Comparison of ENCODE assay signal across 1 cellular context in genomic region chr10:98135222-98135899, GRCh38.
A peak's percentile ranks its signal among the peaks of the same experiment; 100 is the strongest.
TF ChIP-seq lines count a peak whose summit lies in the region.

No MANE protein-coding gene starts in this region.

TF ChIP-seq in HepG2, 621 proteins besides CTCF, POLR2A, EP300 and RAD21 (continued from another document and continues in another):
- TF ChIP-seq ATF2 (CRISPR knock-in tag; IDR thresholded peaks at IDR 0.05): no peak
- no peak for TF ChIP-seq ZKSCAN1 (IDR thresholded peaks at IDR 0.05; ENCODE audit: low read length)
- TF ChIP-seq KLF11 (CRISPR knock-in tag; IDR thresholded peaks at IDR 0.05): no peak
- TF ChIP-seq ATF4 (CRISPR knock-in tag; IDR thresholded peaks at IDR 0.05): no peak
- no peak for TF ChIP-seq ZKSCAN8 (CRISPR knock-in tag; IDR thresholded peaks at IDR 0.05; ENCODE audit: borderline replicate concordance)
- no peak for TF ChIP-seq ZNF772 (CRISPR knock-in tag; IDR thresholded peaks at IDR 0.05)
- no peak for TF ChIP-seq ZNF143 (CRISPR knock-in tag; IDR thresholded peaks at IDR 0.05)
- TF ChIP-seq PBX2 (CRISPR knock-in tag; IDR thresholded peaks at IDR 0.05): no peak
- TF ChIP-seq ZSCAN5A (CRISPR knock-in tag; IDR thresholded peaks at IDR 0.05; ENCODE audit: borderline replicate concordance): no peak
- TF ChIP-seq ZFP1 (CRISPR knock-in tag; IDR thresholded peaks at IDR 0.05): no peak
- TF ChIP-seq SALL1 (CRISPR knock-in tag; IDR thresholded peaks at IDR 0.05): no peak
- no peak for TF ChIP-seq FOXA1 (IDR thresholded peaks at IDR 0.05)
- no peak for TF ChIP-seq FOXA1 (CRISPR knock-in tag; IDR thresholded peaks at IDR 0.05)
- TF ChIP-seq ZNF296 (CRISPR knock-in tag; conservative IDR thresholded peaks at IDR 0.05): no peak
- no peak for TF ChIP-seq PTBP1 (IDR thresholded peaks at IDR 0.05; ENCODE audit: low read depth, low read length, poor library complexity, severe bottlenecking)
- TF ChIP-seq ZBTB4 (CRISPR knock-in tag; IDR thresholded peaks at IDR 0.05; ENCODE audit: borderline replicate concordance): no peak
- no peak for TF ChIP-seq ZNF343 (CRISPR knock-in tag; IDR thresholded peaks at IDR 0.05)
- no peak for TF ChIP-seq TFAP4 (IDR thresholded peaks at IDR 0.05; ENCODE audit: borderline replicate concordance, low read depth)
- TF ChIP-seq MLX (CRISPR knock-in tag; IDR thresholded peaks at IDR 0.05): no peak
- TF ChIP-seq ZBTB8A (CRISPR knock-in tag; IDR thresholded peaks at IDR 0.05; ENCODE audit: borderline replicate concordance, low read depth): 0 out of 2 replicates have a peak, but pooled peaks have one; percentile 22
- no peak for TF ChIP-seq ZNF230 (CRISPR knock-in tag; IDR thresholded peaks at IDR 0.05)
- TF ChIP-seq ZNF713 (CRISPR knock-in tag; IDR thresholded peaks at IDR 0.05): no peak
- no peak for TF ChIP-seq TGIF2 (CRISPR knock-in tag; IDR thresholded peaks at IDR 0.05)
- TF ChIP-seq HNF4A (CRISPR knock-in tag; IDR thresholded peaks at IDR 0.05): peak; percentile 40; the same call in 1 of the 2 replicates
- peak; percentile 57; the same call in 1 of the 2 replicates for TF ChIP-seq ZNF691 (CRISPR knock-in tag; IDR thresholded peaks at IDR 0.05; ENCODE audit: borderline replicate concordance, low read depth)
- no peak for TF ChIP-seq ZNF282 (IDR thresholded peaks at IDR 0.05; ENCODE audit: partially characterized antibody)
- TF ChIP-seq ATRX (CRISPR knock-in tag; IDR thresholded peaks at IDR 0.05; ENCODE audit: borderline replicate concordance): no peak
- TF ChIP-seq ZNF3 (CRISPR knock-in tag; IDR thresholded peaks at IDR 0.05): no peak
- TF ChIP-seq ZFP36 (IDR thresholded peaks at IDR 0.05; ENCODE audit: borderline replicate concordance, low read depth, low read length, partially characterized antibody): no peak
- no peak for TF ChIP-seq TAF1 (CRISPR knock-in tag; IDR thresholded peaks at IDR 0.05)
- TF ChIP-seq SIX4 (CRISPR knock-in tag; IDR thresholded peaks at IDR 0.05): no peak
- TF ChIP-seq ZZZ3 (CRISPR knock-in tag; IDR thresholded peaks at IDR 0.05; ENCODE audit: borderline replicate concordance): no peak
- TF ChIP-seq NRL (CRISPR knock-in tag; IDR thresholded peaks at IDR 0.05; ENCODE audit: borderline replicate concordance): no peak
- no peak for TF ChIP-seq CEBPG (CRISPR knock-in tag; IDR thresholded peaks at IDR 0.05)
- no peak for TF ChIP-seq NONO (IDR thresholded peaks at IDR 0.05)
- TF ChIP-seq NONO (CRISPR knock-in tag; conservative IDR thresholded peaks at IDR 0.05): no peak
- no peak for TF ChIP-seq ERF (CRISPR knock-in tag; IDR thresholded peaks at IDR 0.05)
- TF ChIP-seq SRSF9 (IDR thresholded peaks at IDR 0.05; ENCODE audit: borderline replicate concordance, insufficient read depth, low read depth, low read length, poor library complexity, severe bottlenecking): no peak
- TF ChIP-seq ZNF572 (CRISPR knock-in tag; IDR thresholded peaks at IDR 0.05): no peak
- no peak for TF ChIP-seq DZIP1 (CRISPR knock-in tag; IDR thresholded peaks at IDR 0.05)
- TF ChIP-seq ATF1 (CRISPR knock-in tag; IDR thresholded peaks at IDR 0.05): no peak
- no peak for TF ChIP-seq BORCS8-MEF2B (CRISPR knock-in tag; IDR thresholded peaks at IDR 0.05)
- TF ChIP-seq RXRB (CRISPR knock-in tag; IDR thresholded peaks at IDR 0.05; ENCODE audit: borderline replicate concordance): no peak
- TF ChIP-seq ZNF800 (CRISPR knock-in tag; IDR thresholded peaks at IDR 0.05): no peak
- TF ChIP-seq ZNF605 (CRISPR knock-in tag; IDR thresholded peaks at IDR 0.05): no peak
- TF ChIP-seq ZBTB44 (CRISPR knock-in tag; IDR thresholded peaks at IDR 0.05): no peak
- no peak for TF ChIP-seq LCORL (IDR thresholded peaks at IDR 0.05)
- no peak for TF ChIP-seq LCORL (CRISPR knock-in tag; IDR thresholded peaks at IDR 0.05)
- no peak for TF ChIP-seq DR1 (CRISPR knock-in tag; IDR thresholded peaks at IDR 0.05)
- TF ChIP-seq KDM1A (CRISPR knock-in tag; IDR thresholded peaks at IDR 0.05): peak; percentile 60; the same call in 1 of the 2 replicates
- TF ChIP-seq ZNF7 (CRISPR knock-in tag; IDR thresholded peaks at IDR 0.05): no peak
- no peak for TF ChIP-seq ZNF766 (CRISPR knock-in tag; IDR thresholded peaks at IDR 0.05; ENCODE audit: borderline replicate concordance)
